ENCODE assay signal across 1 cellular context in genomic region chr13:49814551-49815270, GRCh38.
TF ChIP-seq lines count a peak whose summit lies in the region.

No MANE protein-coding gene starts in this region.

TF ChIP-seq in HepG2, 621 proteins besides CTCF, POLR2A, EP300 and RAD21 (continued from another document):
- TF ChIP-seq SKIL (CRISPR knock-in tag; IDR thresholded peaks at IDR 0.05; ENCODE audit: borderline replicate concordance) (no peak), SP140L (CRISPR knock-in tag; IDR thresholded peaks at IDR 0.05; ENCODE audit: borderline replicate concordance) (no peak), HINFP (CRISPR knock-in tag; IDR thresholded peaks at IDR 0.05; ENCODE audit: low read depth) (no peak), ZC3H13 (CRISPR knock-in tag; IDR thresholded peaks at IDR 0.05) (no peak), ZNF362 (CRISPR knock-in tag; IDR thresholded peaks at IDR 0.05; ENCODE audit: borderline replicate concordance) (no peak), ZNF512 (CRISPR knock-in tag; IDR thresholded peaks at IDR 0.05) (no peak), HMG20A (CRISPR knock-in tag; IDR thresholded peaks at IDR 0.05; ENCODE audit: borderline replicate concordance) (0 out of 2 replicates have a peak, but pooled peaks have one; percentile 17), KMT2B (CRISPR knock-in tag; IDR thresholded peaks at IDR 0.05) (no peak), ZNF280D (CRISPR knock-in tag; IDR thresholded peaks at IDR 0.05) (no peak), ZNF460 (CRISPR knock-in tag; IDR thresholded peaks at IDR 0.05; ENCODE audit: borderline replicate concordance) (no peak), FOSL2 (CRISPR knock-in tag; IDR thresholded peaks at IDR 0.05) (0 out of 2 replicates have a peak, but pooled peaks have one; percentile 30), HNF4G (IDR thresholded peaks at IDR 0.05; ENCODE audit: borderline replicate concordance, low read depth, low read length) (no peak), HNF4G (CRISPR knock-in tag; IDR thresholded peaks at IDR 0.05; ENCODE audit: borderline replicate concordance, low read depth) (no peak), MAFG (CRISPR knock-in tag; IDR thresholded peaks at IDR 0.05) (no peak), RAD51 (IDR thresholded peaks at IDR 0.05; ENCODE audit: borderline replicate concordance) (no peak), IKZF4 (CRISPR knock-in tag; IDR thresholded peaks at IDR 0.05; ENCODE audit: borderline replicate concordance, low read depth, not compliant biosample characterization) (no peak), HES4 (CRISPR knock-in tag; IDR thresholded peaks at IDR 0.05; ENCODE audit: borderline replicate concordance) (no peak), PPARG (CRISPR knock-in tag; conservative IDR thresholded peaks at IDR 0.05) (peak; percentile 67; the same call in 1 of the 2 replicates), PRPF4 (IDR thresholded peaks at IDR 0.05; ENCODE audit: low read depth, low read length, poor library complexity, severe bottlenecking) (no peak), CBX1 (IDR thresholded peaks at IDR 0.05; ENCODE audit: low read depth) (no peak), ZNF160 (CRISPR knock-in tag; IDR thresholded peaks at IDR 0.05) (no peak), JUND (CRISPR knock-in tag; IDR thresholded peaks at IDR 0.05) (no peak), ZMAT3 (CRISPR knock-in tag; conservative IDR thresholded peaks at IDR 0.05) (no peak), HNRNPLL (IDR thresholded peaks at IDR 0.05; ENCODE audit: low read depth, low read length, poor library complexity, severe bottlenecking) (no peak), NR2F6 (IDR thresholded peaks at IDR 0.05) (no peak), NR2F6 (CRISPR knock-in tag; IDR thresholded peaks at IDR 0.05) (no peak), SUZ12 (IDR thresholded peaks at IDR 0.05; ENCODE audit: low read depth, low read length) (no peak), ATAD3A (CRISPR knock-in tag; IDR thresholded peaks at IDR 0.05) (no peak), MATR3 (CRISPR knock-in tag; IDR thresholded peaks at IDR 0.05) (no peak)
TF ChIP-seq in HepG2: peak in this region for 13.
